In genomic region chr12:53452159-53453077, GRCh38 we compare ENCODE assay signal across 1 cellular context.
TF ChIP-seq lines count a peak whose summit lies in the region.

No MANE protein-coding gene starts in this region.

TF ChIP-seq in GM12878, 131 proteins besides CTCF, POLR2A, EP300 and RAD21 (continued from another document and continues in another):
- no peak for TF ChIP-seq ZNF592 (IDR thresholded peaks at IDR 0.05)
- no peak for TF ChIP-seq ESRRA (IDR thresholded peaks at IDR 0.05; ENCODE audit: low read length)
- no peak for TF ChIP-seq IRF5 (IDR thresholded peaks at IDR 0.05; ENCODE audit: borderline replicate concordance)
- TF ChIP-seq CEBPZ (IDR thresholded peaks at IDR 0.05; ENCODE audit: low read depth, low read length) = no peak
- peak; percentile 42; the same call in 1 of the 2 replicates for TF ChIP-seq CREB1 (IDR thresholded peaks at IDR 0.05; ENCODE audit: low read depth)
- no peak for TF ChIP-seq HDGF (IDR thresholded peaks at IDR 0.05)
- peak; percentile 57; the same call in 1 of the 2 replicates for TF ChIP-seq NR2F1 (conservative IDR thresholded peaks at IDR 0.05)
- no peak for TF ChIP-seq NFYA (IDR thresholded peaks at IDR 0.05; ENCODE audit: borderline replicate concordance, low read depth, low read length)
- TF ChIP-seq BACH1 (IDR thresholded peaks at IDR 0.05; ENCODE audit: borderline replicate concordance) = no peak; the same call in 1 of the 2 replicates
- TF ChIP-seq HCFC1 (IDR thresholded peaks at IDR 0.05; ENCODE audit: low read length) = peak; percentile 62
- TF ChIP-seq GABPA (IDR thresholded peaks at IDR 0.05; ENCODE audit: low read depth) = no peak
- TF ChIP-seq POLR2AphosphoS5 (IDR thresholded peaks at IDR 0.05; ENCODE audit: low read length) = peak; percentile 74
- TF ChIP-seq SMC3 (IDR thresholded peaks at IDR 0.05; ENCODE audit: borderline replicate concordance, low read length) = no peak
- TF ChIP-seq SMAD5 (IDR thresholded peaks at IDR 0.05; ENCODE audit: low read depth) = no peak
- TF ChIP-seq NR2C2 (IDR thresholded peaks at IDR 0.05; ENCODE audit: borderline replicate concordance, control insufficient read depth, insufficient read length, low read depth) = no peak
- no peak for TF ChIP-seq SREBF2 (IDR thresholded peaks at IDR 0.05; ENCODE audit: low read length)
- TF ChIP-seq BCLAF1 (IDR thresholded peaks at IDR 0.05) = no peak
- TF ChIP-seq CBFB (IDR thresholded peaks at IDR 0.05; ENCODE audit: low read depth) = no peak
- no peak for TF ChIP-seq STAT3 (IDR thresholded peaks at IDR 0.05; ENCODE audit: low read depth, low read length)
- TF ChIP-seq USF1 (IDR thresholded peaks at IDR 0.05; ENCODE audit: borderline replicate concordance, extremely low read length, insufficient read depth, low read depth, low read length) = no peak
- no peak; the same call in 1 of the 2 replicates for TF ChIP-seq MXI1 (IDR thresholded peaks at IDR 0.05; ENCODE audit: low read depth, low read length)
- no peak for TF ChIP-seq PBX3 (IDR thresholded peaks at IDR 0.05; ENCODE audit: insufficient replicate concordance, low read depth, low read length)
- no peak for TF ChIP-seq JUNB (IDR thresholded peaks at IDR 0.05)
- peak; percentile 77; the same call in 1 of the 2 replicates for TF ChIP-seq TARDBP (IDR thresholded peaks at IDR 0.05; ENCODE audit: borderline replicate concordance)
- no peak for TF ChIP-seq TCF7 (IDR thresholded peaks at IDR 0.05; ENCODE audit: borderline replicate concordance)
- peak; percentile 37 for TF ChIP-seq RUNX3 (IDR thresholded peaks at IDR 0.05; ENCODE audit: low read length)
- no peak for TF ChIP-seq IRF3 (IDR thresholded peaks at IDR 0.05)
- TF ChIP-seq IKZF2 (IDR thresholded peaks at IDR 0.05) = peak in 1 of 2 experiments; percentile 51; a peak in 3 of 4 replicates
- TF ChIP-seq CHD2 (IDR thresholded peaks at IDR 0.05; ENCODE audit: borderline replicate concordance, low read depth, low read length) = peak; percentile 84
- no peak for TF ChIP-seq POU2F2 (IDR thresholded peaks at IDR 0.05; ENCODE audit: borderline replicate concordance, low read depth, low read length)
- peak; percentile 31 for TF ChIP-seq PKNOX1 (IDR thresholded peaks at IDR 0.05)
- 0 out of 2 replicates have a peak, but pooled peaks have one; percentile 40 for TF ChIP-seq ZNF687 (IDR thresholded peaks at IDR 0.05)
- TF ChIP-seq EED (IDR thresholded peaks at IDR 0.05; ENCODE audit: low read depth) = 0 out of 2 replicates have a peak, but pooled peaks have one; percentile 13
- TF ChIP-seq CREM (IDR thresholded peaks at IDR 0.05; ENCODE audit: low read depth) = peak; percentile 39; the same call in 1 of the 2 replicates
- peak; percentile 60 to 78 for TF ChIP-seq BHLHE40 (IDR thresholded peaks at IDR 0.05; ENCODE audit: borderline replicate concordance in 1 of 2, low read depth in 2 of 2, low read length in 1 of 2)
- TF ChIP-seq SMAD1 (IDR thresholded peaks at IDR 0.05; ENCODE audit: low read depth, partially characterized antibody) = no peak
- no peak for TF ChIP-seq BRCA1 (IDR thresholded peaks at IDR 0.05; ENCODE audit: low read depth, low read length)
- TF ChIP-seq E2F4 (IDR thresholded peaks at IDR 0.05; ENCODE audit: low read depth, low read length) = no peak
